8 cellular contexts compared by ENCODE assay signal in the genomic region with DNA sequence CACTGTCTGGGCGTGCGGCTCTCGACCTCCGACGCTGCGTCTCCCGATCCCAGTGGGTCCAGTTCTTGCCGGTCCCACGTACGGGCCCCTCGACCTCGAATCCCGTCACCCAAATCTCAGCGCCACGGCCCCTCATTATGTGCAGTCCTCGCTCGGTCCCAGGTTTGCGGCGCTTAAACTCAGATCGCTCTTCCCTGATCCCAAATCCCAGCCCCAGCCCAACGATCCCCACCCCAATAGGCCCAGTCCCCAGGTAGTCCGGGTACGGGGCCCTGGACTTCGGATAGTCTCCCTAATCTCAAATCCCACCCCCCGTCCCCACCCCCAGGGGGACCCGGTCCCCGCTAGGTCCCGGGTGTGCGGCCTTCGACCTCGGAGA. TPM values are rescaled to one million over a fixed set of nuclear protein-coding genes. Genes with fewer than 3 reads are reported as not detected.
DNase-seq lines count a peak whose midpoint lies in the region; ATAC-seq and TF ChIP-seq lines count a peak whose summit lies in the region.

No MANE protein-coding gene starts in this region.

- peaks cover 47% of the 10 kb centered on the region for H3K36me3 Mint-ChIP-seq in activated CD8-positive, alpha-beta T cell treated with anti-CD3 and anti-CD28 coated beads for 36 hours (ENCODE audit: low read depth)

- H3K27me3 ChIP-seq in right atrium auricular region = no peaks in the 10 kb centered on the region
- H3K27me3 ChIP-seq in iPS-18a (ENCODE audit: control insufficient read depth, insufficient read depth, low read length) = no peaks in the 10 kb centered on the region

- H3K36me3 ChIP-seq in right atrium auricular region = no peaks in the 10 kb centered on the region
- H3K36me3 ChIP-seq in iPS-18a (ENCODE audit: control insufficient read depth, low read depth, low read length) = peaks cover 5% of the 10 kb centered on the region

- peak overlapping the region; percentile 98 for H3K9ac ChIP-seq in iPS-18a (ENCODE audit: low read length)

- H3K4me3 ChIP-seq in right atrium auricular region (peak overlapping the region; percentile 69 to 77), iPS-18a (ENCODE audit: low read length) (peak overlapping the region; percentile 78)

- no peaks in the 10 kb centered on the region for H3K27me3 Mint-ChIP-seq in activated CD8-positive, alpha-beta T cell treated with anti-CD3 and anti-CD28 coated beads for 36 hours

- intact Hi-C loops in Right ventricle myocardium inferior (cut with DNase I) = no loop called here
- intact Hi-C loops in activated CD8-positive, alpha-beta T cell treated with anti-CD3 and anti-CD28 coated beads for 36 hours (cut with micrococcal nuclease) = loop anchor here (5.0 kb wide), 1 partner anchor 271 kb away; a partner anchor contains a TSS

- peak; percentile 11 to 21 for TF ChIP-seq CTCF in right atrium auricular region (IDR thresholded peaks at IDR 0.05)
- no peak for TF ChIP-seq CTCF in activated CD8-positive, alpha-beta T cell treated with anti-CD3 and anti-CD28 coated beads for 36 hours (IDR thresholded peaks at IDR 0.05)

- no peaks in the 10 kb centered on the region for H3K9me3 Mint-ChIP-seq in activated CD8-positive, alpha-beta T cell treated with anti-CD3 and anti-CD28 coated beads for 36 hours

- ATAC-seq in Right ventricle myocardium inferior = no peak
- no peak for ATAC-seq in activated CD8-positive, alpha-beta T cell treated with anti-CD3 and anti-CD28 coated beads for 36 hours

- DNase-seq in right atrium auricular region (ENCODE audit: low spot score) (no peak), Right ventricle myocardium inferior (ENCODE audit: missing footprints) (no peak), substantia nigra (lab: John Stamatoyannopoulos, UW) (peak in 1 of 49 donors; percentile 32), HCEC 1CT (no peak), NK-92 (lab: John Stamatoyannopoulos, UW; ENCODE audit: unreplicated experiment) (no peak), GM03348 (ENCODE audit: low spot score) (no peak)
- no peak for DNase-seq in activated CD8-positive, alpha-beta T cell treated with anti-CD3 and anti-CD28 coated beads for 36 hours

- CTCF ChIA-PET in activated CD8-positive, alpha-beta T cell treated with anti-CD3 and anti-CD28 coated beads for 36 hours (lab: Charles Lee) = interaction anchor here (1.0 to 1.8 kb wide), 2 partner anchors 12 to 18 kb away, joined by 6 to 8 read pairs; no protein-coding TSS in a partner anchor

- peak overlapping the region; percentile 99 for H3K4me3 Mint-ChIP-seq in activated CD8-positive, alpha-beta T cell treated with anti-CD3 and anti-CD28 coated beads for 36 hours

- H3K4me1 Mint-ChIP-seq in activated CD8-positive, alpha-beta T cell treated with anti-CD3 and anti-CD28 coated beads for 36 hours (ENCODE audit: low read depth) = peaks cover 18% of the 10 kb centered on the region

- H3K4me1 ChIP-seq in right atrium auricular region (peaks cover 0 to 49% of the 10 kb centered on the region in 2 donors), iPS-18a (ENCODE audit: control insufficient read depth, low read depth, low read length) (peaks cover 24% of the 10 kb centered on the region)

- H3K27ac ChIP-seq in right atrium auricular region (peak overlapping the region; percentile 98 to 100), iPS-18a (ENCODE audit: low read length) (peak overlapping the region; percentile 90), substantia nigra (ENCODE audit: low read depth, low read length, poor library complexity, severe bottlenecking) (peak overlapping the region; percentile 93)

- POLR2A ChIA-PET in activated CD8-positive, alpha-beta T cell treated with anti-CD3 and anti-CD28 coated beads for 36 hours (lab: Charles Lee) = interaction anchor here (0.9 to 9.4 kb wide), 9 partner anchors 12 to 286 kb away, joined by 3 to 332 read pairs (median 4); a partner anchor contains a TSS

- no peaks in the 10 kb centered on the region for H3K9me3 ChIP-seq in right atrium auricular region
- H3K9me3 ChIP-seq in iPS-18a (ENCODE audit: control insufficient read depth, low read depth, low read length) = no peaks in the 10 kb centered on the region

- H3K27ac Mint-ChIP-seq in activated CD8-positive, alpha-beta T cell treated with anti-CD3 and anti-CD28 coated beads for 36 hours = peak overlapping the region; percentile 100

RNA-seq across cellular contexts. Expression of a gene that starts 0.7 kb away (rescaled TPM):
- total RNA-seq in right atrium auricular region = 10 to 100 TPM; 57.8 to 78.7 TPM
- 87.6 TPM for total RNA-seq in Right ventricle myocardium inferior
- 100 to 1,000 TPM; 442 to 445 TPM for total RNA-seq in activated CD8-positive, alpha-beta T cell treated with anti-CD3 and anti-CD28 coated beads for 36 hours

RNA-seq across cellular contexts. Expression of a gene that starts 28.6 kb away (rescaled TPM):
- total RNA-seq in right atrium auricular region (1 to 10 TPM; 3.9 to 4.9 TPM), Right ventricle myocardium inferior (2.7 TPM)
- 1 to 10 TPM; 1.4 to 1.9 TPM for total RNA-seq in activated CD8-positive, alpha-beta T cell treated with anti-CD3 and anti-CD28 coated beads for 36 hours

RNA-seq across cellular contexts. Expression of a gene that starts 36.9 kb away (rescaled TPM):
- total RNA-seq in right atrium auricular region (not detected), Right ventricle myocardium inferior (not detected)
- not detected for total RNA-seq in activated CD8-positive, alpha-beta T cell treated with anti-CD3 and anti-CD28 coated beads for 36 hours
